ENCODE assay signal across 8 cellular contexts in genomic region chr9:37752646-37753488, GRCh38. TPM values are rescaled to one million over a fixed set of nuclear protein-coding genes. Genes with fewer than 3 reads are reported as not detected.
DNase-seq lines count a peak whose midpoint lies in the region; ATAC-seq and TF ChIP-seq lines count a peak whose summit lies in the region.

No MANE protein-coding gene starts in this region.

- H3K9me3 ChIP-seq in gastroesophageal sphincter = no peaks in the 10 kb centered on the region
- no peaks in the 10 kb centered on the region for H3K9me3 ChIP-seq in skeletal muscle satellite cell (replicated peaks; ENCODE audit: low read length)

- H3K4me1 ChIP-seq in gastroesophageal sphincter = peaks cover 0 to 21% (median 0%) of the 10 kb centered on the region in 3 donors
- H3K4me1 ChIP-seq in skeletal muscle satellite cell (ENCODE audit: control insufficient read depth, insufficient read depth, low read length) = peaks cover 6% of the 10 kb centered on the region

- H3K27ac ChIP-seq in VCaP (peak overlapping the region; percentile 83), gastroesophageal sphincter (peak overlapping the region in 3 of 4 donors; percentile 84 to 85 (median 84))

- peak overlapping the region; percentile 81 for H3K4me3 ChIP-seq in GM12875 (ENCODE audit: low read depth, low read length)
- H3K4me3 ChIP-seq in gastroesophageal sphincter = peak overlapping the region; percentile 72 to 96
- H3K4me3 ChIP-seq in skeletal muscle satellite cell (ENCODE audit: low read length) = peak overlapping the region; percentile 89

- H3K27me3 ChIP-seq in gastroesophageal sphincter (no peaks in the 10 kb centered on the region), skeletal muscle satellite cell (ENCODE audit: control insufficient read depth, insufficient read depth, low read length) (peaks cover 8% of the 10 kb centered on the region)

- TF ChIP-seq EP300 in gastroesophageal sphincter (IDR thresholded peaks at IDR 0.05) = no peak

- no peak for DNase-seq in MV-4-11 (lab: John Stamatoyannopoulos, UW)
- no peak for DNase-seq in KBM-7
- no peak for DNase-seq in NOMO-1 (lab: John Stamatoyannopoulos, UW; ENCODE audit: unreplicated experiment in 2 of 2)
- no peak for DNase-seq in islet precursor cell

- no peak for TF ChIP-seq POLR2A in gastroesophageal sphincter (IDR thresholded peaks at IDR 0.05)

- H3K4me2 ChIP-seq in skeletal muscle satellite cell (ENCODE audit: low read length) = peak overlapping the region; percentile 90

- 97% methylated on average over 6 to 21 of the region's 29 CpGs for WGBS in gastroesophageal sphincter (ENCODE audit: low coverage in 1 of 2), 2 donors

- H3K9ac ChIP-seq in skeletal muscle satellite cell (ENCODE audit: low read depth, low read length) = peak overlapping the region; percentile 87

- TF ChIP-seq CTCF in GM12875 (IDR thresholded peaks at IDR 0.05; ENCODE audit: borderline replicate concordance, insufficient read depth, low read depth, low read length) = no peak
- no peak for TF ChIP-seq CTCF in VCaP (conservative IDR thresholded peaks at IDR 0.05)
- no peak for TF ChIP-seq CTCF in gastroesophageal sphincter (IDR thresholded peaks at IDR 0.05)

- in situ Hi-C loops in KBM-7 (cut with MboI; ENCODE audit: low pct_unique_long_range_greater_than_20kb, low sequenced_read_pairs) = no loop called here

- H3K36me3 ChIP-seq in gastroesophageal sphincter = no peaks in the 10 kb centered on the region
- no peaks in the 10 kb centered on the region for H3K36me3 ChIP-seq in skeletal muscle satellite cell (ENCODE audit: insufficient read depth, low read length)

- no peak for ATAC-seq in gastroesophageal sphincter

RNA-seq across cellular contexts. Expression of gene TRMT10B, which starts 0.7 kb away (rescaled TPM):
- 1 to 10 TPM; 6.3 to 8.6 (median 7.2) TPM for total RNA-seq in gastroesophageal sphincter
- total RNA-seq in skeletal muscle satellite cell (2012; rRNA removed) = 0.66 and 1.8 TPM in 2 replicates

RNA-seq across cellular contexts. Expression of gene EXOSC3, which starts 32.0 kb away (rescaled TPM):
- 10 to 100 TPM; 31.0 to 73.3 (median 49.5) TPM for total RNA-seq in gastroesophageal sphincter
- total RNA-seq in skeletal muscle satellite cell (2012; rRNA removed) = 33.6 and 39.3 TPM in 2 replicates

RNA-seq across cellular contexts. Expression of gene DCAF10, which starts 47.7 kb away (rescaled TPM):
- total RNA-seq in gastroesophageal sphincter = 10 to 100 TPM; 20.6 to 37.4 (median 30.1) TPM
- total RNA-seq in skeletal muscle satellite cell (2012; rRNA removed) = 15.2 and 15.5 TPM in 2 replicates
